ENCODE assay signal across 24 cellular contexts in genomic region chr17:49156256-49156655, GRCh38.
"Had no signal": no experiment of that assay in that cellular context is flagged by ENCODE, and none has a peak within 500 bp of the region (broad histone marks: within the 10 kb centered on the region; RNA-seq: fewer than 3 reads in every experiment).

No MANE protein-coding gene starts in this region.

- H3K36me3 Mint-ChIP-seq: IgD-negative memory B cell had no signal

- DNase-seq: Kasumi-1, MV-4-11, NCI-H1092, NCI-H1105 treated with DMSO at 0.1 percent for 48 hours, NCI-H1417 treated with DMSO at 0.1 percent for 48 hours, NCI-H146, NCI-H1694 treated with DMSO at 0.1 percent for 48 hours, NCI-H1930, NCI-H2081, NCI-H2107, NCI-H226, NCI-H446, NCI-H510A, NCI-H524 treated with DMSO at 0.1 percent for 48 hours, NCI-H69, NCI-H774, PC-9, Peyer's patch, SHP77 treated with DMSO at 0.1 percent for 48 hours, SJCRH30, T-helper 1 cell had no signal

- H3K4me1 ChIP-seq: Peyer's patch, SJCRH30 had no signal

- H3K4me3 ChIP-seq: K562, PC-9, Peyer's patch, SJCRH30 had no signal

- H2AFZ ChIP-seq: PC-9 had no signal

- H3K4me1 Mint-ChIP-seq: IgD-negative memory B cell had no signal

- H3K4me3 Mint-ChIP-seq: IgD-negative memory B cell had no signal

- H3K9me3 ChIP-seq: Peyer's patch, SJCRH30 had no signal

- H3K4me2 ChIP-seq: KMS-11, PC-9 had no signal

- H3K27me3 ChIP-seq: Peyer's patch had no signal

- H3K9me3 Mint-ChIP-seq: IgD-negative memory B cell had no signal

- H3K36me3 ChIP-seq: Peyer's patch, SJCRH30 had no signal

- H3K27ac Mint-ChIP-seq: IgD-negative memory B cell had no signal

- H3K9ac ChIP-seq: KMS-11 had no signal
